Comparison of ENCODE assay signal across 13 cellular contexts in genomic region chr3:42667523-42668402, GRCh38. TPM values are rescaled to one million over a fixed set of nuclear protein-coding genes. Genes with fewer than 3 reads are reported as not detected.
A peak's percentile ranks its signal among the peaks of the same experiment; 100 is the strongest.
DNase-seq lines count a peak whose midpoint lies in the region; FAIRE-seq and TF ChIP-seq lines count a peak whose summit lies in the region.
"Had no signal": no experiment of that assay in that cellular context is flagged by ENCODE, and none has a peak within 500 bp of the region (broad histone marks: within the 10 kb centered on the region; RNA-seq: fewer than 3 reads in every experiment).

No MANE protein-coding gene starts in this region.

- no TSS peak for BruUV-seq in endothelial cell of umbilical vein (replicated peaks; lab: Mats Ljungman, UMichigan)

- H3K9me2 ChIP-seq in GM23248 (ENCODE audit: insufficient read depth) = no peaks in the 10 kb centered on the region

- no peak overlapping the region for H3K9ac ChIP-seq in endothelial cell of umbilical vein (replicated peaks; ENCODE audit: extremely low read depth, insufficient read depth, low read length)
- peak overlapping the region in 1 of 3 donors; percentile 62 for H3K9ac ChIP-seq in skeletal muscle tissue (ENCODE audit: low read depth in 1 of 3, low read length in 3 of 3)
- no peak overlapping the region for H3K9ac ChIP-seq in GM23248

- WGBS in GM23248 (ENCODE audit: low coverage in 1 of 2, low lambda C conversion rate in 2 of 2, missing lambda C conversion rate in 2 of 2), 2 experiments = 24 to 37% methylated on average over 8 of the region's 8 CpGs

- CTCF ChIA-PET in endothelial cell of umbilical vein (lab: Charles Lee) = no interaction called here

- H3K9me1 ChIP-seq in endothelial cell of umbilical vein (replicated peaks; ENCODE audit: control insufficient read depth, extremely low read depth, insufficient read depth, low read length) = no peaks in the 10 kb centered on the region

- no peaks in the 10 kb centered on the region; the same call in 1 of the 2 replicates for H3F3A ChIP-seq in GM23248 (ENCODE audit: insufficient read depth)

- in situ Hi-C loops in GM23248 (cut with MboI) = no loop called here

- TF ChIP-seq POLR2A in endothelial cell of umbilical vein (IDR thresholded peaks at IDR 0.05; ENCODE audit: low read depth, low read length) = peak; percentile 41

- H3K27me3 ChIP-seq in endothelial cell of umbilical vein (ENCODE audit: control insufficient read depth in 2 of 2, insufficient read depth in 2 of 2, low read length in 2 of 2) (no peaks in the 10 kb centered on the region), skeletal muscle tissue (ENCODE audit: control insufficient read depth in 3 of 3, insufficient read depth in 3 of 3, low read length in 3 of 3) (no peaks in the 10 kb centered on the region), GM23248 (replicated peaks; ENCODE audit: insufficient read depth) (no peaks in the 10 kb centered on the region)

- H2AFZ ChIP-seq in endothelial cell of umbilical vein (ENCODE audit: low read depth, low read length) (no peak overlapping the region), GM23248 (no peak overlapping the region)

- peaks cover 0 to 1% of the 10 kb centered on the region in 2 experiments for H3K36me3 ChIP-seq in endothelial cell of umbilical vein (ENCODE audit: control insufficient read depth in 2 of 2, extremely low read depth in 1 of 2, insufficient read depth in 2 of 2, low read length in 2 of 2)
- H3K36me3 ChIP-seq in skeletal muscle tissue (ENCODE audit: control insufficient read depth in 3 of 3, insufficient read depth in 3 of 3, low read length in 3 of 3) = peaks cover 0 to 4% (median 0%) of the 10 kb centered on the region in 3 donors
- H3K36me3 ChIP-seq in GM23248 (ENCODE audit: low read depth) = no peaks in the 10 kb centered on the region; the same call in 1 of the 2 replicates

- FAIRE-seq in endothelial cell of umbilical vein (lab: Jason Lieb, UNC) = no peak
- FAIRE-seq: colon had no signal

- intact Hi-C loops in endothelial cell of umbilical vein (cut with micrococcal nuclease) = no loop called here

- H3K27ac ChIP-seq in endothelial cell of umbilical vein (ENCODE audit: insufficient read depth, low read depth, low read length) (no peak overlapping the region), skeletal muscle tissue (ENCODE audit: low read depth, low read length) (peak overlapping the region; percentile 84), GM23248 (no peak overlapping the region)

- H3K4me1 ChIP-seq in endothelial cell of umbilical vein (ENCODE audit: control insufficient read depth, extremely low read depth, insufficient read depth, low read length) = no peaks in the 10 kb centered on the region
- peaks cover 30 to 43% (median 40%) of the 10 kb centered on the region in 3 donors for H3K4me1 ChIP-seq in skeletal muscle tissue (ENCODE audit: control insufficient read depth in 3 of 3, insufficient read depth in 3 of 3, low read length in 3 of 3)
- H3K4me1 ChIP-seq in GM23248 (ENCODE audit: insufficient read depth) = no peaks in the 10 kb centered on the region

- POLR2A ChIA-PET in endothelial cell of umbilical vein (lab: Charles Lee) = no interaction called here

- H3K9me3 ChIP-seq in endothelial cell of umbilical vein (replicated peaks; ENCODE audit: control insufficient read depth, insufficient read depth, low read length) (no peaks in the 10 kb centered on the region), skeletal muscle tissue (ENCODE audit: control insufficient read depth in 3 of 3, low read length in 3 of 3) (no peaks in the 10 kb centered on the region), GM23248 (ENCODE audit: low read depth) (no peaks in the 10 kb centered on the region)

- H3K79me2 ChIP-seq in endothelial cell of umbilical vein (ENCODE audit: control insufficient read depth, insufficient read depth, low read length) = no peaks in the 10 kb centered on the region
- no peaks in the 10 kb centered on the region for H3K79me2 ChIP-seq in GM23248 (ENCODE audit: insufficient read depth)

- H3K4me3 ChIP-seq in endothelial cell of umbilical vein (replicated peaks in 1 of 3; ENCODE audit: insufficient read depth in 1 of 3, low read depth in 1 of 3, low read length in 3 of 3) (no peak overlapping the region), skeletal muscle tissue (ENCODE audit: low read length in 3 of 3) (no peak overlapping the region), GM23248 (no peak overlapping the region)

- no peak for TF ChIP-seq CTCF in endothelial cell of umbilical vein (IDR thresholded peaks at IDR 0.05; ENCODE audit: extremely low read depth in 1 of 2, insufficient read depth in 1 of 2, low read depth in 1 of 2, low read length in 2 of 2)

- dilution Hi-C loops in endothelial cell of umbilical vein (cut with MboI; ENCODE audit: extremely low pct_ligation_motif_present, low sequenced_read_pairs) = no loop called here

- H3K4me2 ChIP-seq in endothelial cell of umbilical vein (ENCODE audit: insufficient read depth, low read length) (no peak overlapping the region), GM23248 (ENCODE audit: unreplicated experiment) (no peak overlapping the region)

- DNase-seq in NCI-H2196 treated with DMSO at 0.1 percent for 48 hours (lab: John Stamatoyannopoulos, UW; ENCODE audit: unreplicated experiment) (peak; percentile 18), NCI-H2196 (lab: John Stamatoyannopoulos, UW; ENCODE audit: unreplicated experiment) (no peak), NCI-H524 (lab: John Stamatoyannopoulos, UW) (peak; percentile 96 to 98), endothelial cell of umbilical vein (ENCODE audit: low read depth, low spot score) (no peak), GM23248 (no peak), GOT3 (lab: John Stamatoyannopoulos, UW) (no peak), SKM-1 treated with dmso at 0.1 percent for 144 hours (lab: John Stamatoyannopoulos, UW; ENCODE audit: unreplicated experiment) (no peak)
- DNase-seq: stimulated activated naive CD4-positive, alpha-beta T cell had no signal

- H4K20me1 ChIP-seq in endothelial cell of umbilical vein (replicated peaks; ENCODE audit: control insufficient read depth, extremely low read depth, insufficient read depth, low read length) = no peaks in the 10 kb centered on the region
- no peaks in the 10 kb centered on the region for H4K20me1 ChIP-seq in GM23248 (ENCODE audit: insufficient read depth)

TF ChIP-seq in endothelial cell of umbilical vein, 7 proteins besides CTCF, POLR2A, EP300 and RAD21:
- no peak for TF ChIP-seq EZH2 (IDR thresholded peaks at IDR 0.05; ENCODE audit: borderline replicate concordance, low read depth, low read length, severe bottlenecking)
- TF ChIP-seq FOS (IDR thresholded peaks at IDR 0.05; ENCODE audit: borderline replicate concordance, insufficient read depth, low read length) = no peak
- no peak for TF ChIP-seq JUN (IDR thresholded peaks at IDR 0.05; ENCODE audit: borderline replicate concordance, insufficient read depth, insufficient read length, low read depth)
- no peak for TF ChIP-seq MYC (IDR thresholded peaks at IDR 0.05; ENCODE audit: low read depth, low read length)
- no peak for TF ChIP-seq GATA2 (IDR thresholded peaks at IDR 0.05; ENCODE audit: insufficient read depth, insufficient read length, low read depth, low read length)
- TF ChIP-seq POLR2AphosphoS5 (IDR thresholded peaks at IDR 0.05; ENCODE audit: insufficient read depth, low read depth, low read length) = no peak
- TF ChIP-seq MAX (IDR thresholded peaks at IDR 0.05; ENCODE audit: insufficient read depth, insufficient read length) = no peak

RNA-seq across cellular contexts. Expression of gene ZBTB47, which starts 14.3 kb away (rescaled TPM):
- total RNA-seq in endothelial cell of umbilical vein = 13.0 and 14.5 TPM in 2 replicates
- polyA plus RNA-seq in endothelial cell of umbilical vein = 10.6 and 13.2 TPM in 2 replicates
- polyA plus RNA-seq in endothelial cell of umbilical vein (2011; cell fraction: cytosol; rRNA removed) = 7.2 and 9.3 TPM in 2 replicates
- 13.6 and 17.0 TPM in 2 replicates for polyA plus RNA-seq in endothelial cell of umbilical vein (2011; cell fraction: nucleus; rRNA removed)
- polyA plus RNA-seq in endothelial cell of umbilical vein (2012) = 6.8 and 10.4 TPM in 2 replicates
- 13.2 and 16.9 TPM in 2 replicates for polyA minus RNA-seq in endothelial cell of umbilical vein
- polyA minus RNA-seq in endothelial cell of umbilical vein (2011; cell fraction: cytosol; rRNA and poly(A)+ RNA removed) = 10.4 TPM
- 7.6 and 13.3 TPM in 2 replicates for polyA minus RNA-seq in endothelial cell of umbilical vein (2011; cell fraction: nucleus; rRNA and poly(A)+ RNA removed)
- 21.4 TPM for total RNA-seq in skeletal muscle tissue
- 65.4 and 72.8 TPM in 2 replicates for total RNA-seq in GM23248 (2014; rRNA removed; shearing (Covaris generic))
- polyA plus RNA-seq in GM23248 (2016; fragmentation: Nextera tagmentation; extraction: Ambion mirVana) = 5.2 TPM in 2 replicates

RNA-seq across cellular contexts. Expression of gene KLHL40, which starts 17.6 kb away (rescaled TPM):
- not detected in 2 replicates for total RNA-seq in endothelial cell of umbilical vein
- not detected in 2 replicates for polyA plus RNA-seq in endothelial cell of umbilical vein
- polyA plus RNA-seq in endothelial cell of umbilical vein (2011; cell fraction: cytosol; rRNA removed) = not detected in 2 replicates
- polyA plus RNA-seq in endothelial cell of umbilical vein (2011; cell fraction: nucleus; rRNA removed) = not detected in 2 replicates
- polyA plus RNA-seq in endothelial cell of umbilical vein (2012) = not detected in 2 replicates
- not detected in 2 replicates for polyA minus RNA-seq in endothelial cell of umbilical vein
- polyA minus RNA-seq in endothelial cell of umbilical vein (2011; cell fraction: cytosol; rRNA and poly(A)+ RNA removed) = not detected
- not detected in 2 replicates for polyA minus RNA-seq in endothelial cell of umbilical vein (2011; cell fraction: nucleus; rRNA and poly(A)+ RNA removed)
- total RNA-seq in skeletal muscle tissue = 179 TPM
- total RNA-seq in GM23248 (2014; rRNA removed; shearing (Covaris generic)) = not detected in 2 replicates
- polyA plus RNA-seq in GM23248 (2016; fragmentation: Nextera tagmentation; extraction: Ambion mirVana) = not detected in 2 replicates
- total RNA-seq: mucosa of gallbladder, NCI-H460 had no signal
- polyA plus RNA-seq: AG04450 had no signal

RNA-seq across cellular contexts. Expression of gene HHATL, which starts 34.8 kb away (rescaled TPM):
- total RNA-seq in endothelial cell of umbilical vein (not detected in 2 replicates), skeletal muscle tissue (23.0 TPM)
- polyA plus RNA-seq in endothelial cell of umbilical vein (0.11 TPM in 1 of 2 replicates, not detected in the other), GM23248 (2016; fragmentation: Nextera tagmentation; extraction: Ambion mirVana) (not detected in 2 replicates)
- not detected in 2 replicates for polyA plus RNA-seq in endothelial cell of umbilical vein (2011; cell fraction: cytosol; rRNA removed)
- not detected in 2 replicates for polyA plus RNA-seq in endothelial cell of umbilical vein (2011; cell fraction: nucleus; rRNA removed)
- not detected in 2 replicates for polyA plus RNA-seq in endothelial cell of umbilical vein (2012)
- not detected in 2 replicates for polyA minus RNA-seq in endothelial cell of umbilical vein
- not detected for polyA minus RNA-seq in endothelial cell of umbilical vein (2011; cell fraction: cytosol; rRNA and poly(A)+ RNA removed)
- polyA minus RNA-seq in endothelial cell of umbilical vein (2011; cell fraction: nucleus; rRNA and poly(A)+ RNA removed) = not detected in 2 replicates
- not detected in 2 replicates for total RNA-seq in GM23248 (2014; rRNA removed; shearing (Covaris generic))
- total RNA-seq: NCI-H460 had no signal
- polyA plus RNA-seq: AG04450 had no signal

Comparison
In these comparisons a context has a peak if more than half of its experiments do, and no peak if none do; other contexts are left out.
1. DNase-seq: peak in NCI-H2196 treated with DMSO at 0.1 percent for 48 hours (single experiment) and NCI-H524 (2 of 2); none in NCI-H2196 (single experiment), endothelial cell of umbilical vein (single experiment), GM23248 (single experiment), GOT3 (single experiment) and SKM-1 treated with dmso at 0.1 percent for 144 hours (single experiment).
2. RNA of gene KLHL40, which starts 17.6 kb away (total RNA-seq): 179 TPM in skeletal muscle tissue (single experiment); not detected in endothelial cell of umbilical vein and not detected in GM23248; every median in the first group is over 100 times any median in the second.
3. RNA of gene HHATL, which starts 34.8 kb away (total RNA-seq): 23.0 TPM in skeletal muscle tissue (single experiment); not detected in endothelial cell of umbilical vein and not detected in GM23248; every median in the first group is over 10 times any median in the second.